ENCODE assay signal across 8 cellular contexts in the genomic region with DNA sequence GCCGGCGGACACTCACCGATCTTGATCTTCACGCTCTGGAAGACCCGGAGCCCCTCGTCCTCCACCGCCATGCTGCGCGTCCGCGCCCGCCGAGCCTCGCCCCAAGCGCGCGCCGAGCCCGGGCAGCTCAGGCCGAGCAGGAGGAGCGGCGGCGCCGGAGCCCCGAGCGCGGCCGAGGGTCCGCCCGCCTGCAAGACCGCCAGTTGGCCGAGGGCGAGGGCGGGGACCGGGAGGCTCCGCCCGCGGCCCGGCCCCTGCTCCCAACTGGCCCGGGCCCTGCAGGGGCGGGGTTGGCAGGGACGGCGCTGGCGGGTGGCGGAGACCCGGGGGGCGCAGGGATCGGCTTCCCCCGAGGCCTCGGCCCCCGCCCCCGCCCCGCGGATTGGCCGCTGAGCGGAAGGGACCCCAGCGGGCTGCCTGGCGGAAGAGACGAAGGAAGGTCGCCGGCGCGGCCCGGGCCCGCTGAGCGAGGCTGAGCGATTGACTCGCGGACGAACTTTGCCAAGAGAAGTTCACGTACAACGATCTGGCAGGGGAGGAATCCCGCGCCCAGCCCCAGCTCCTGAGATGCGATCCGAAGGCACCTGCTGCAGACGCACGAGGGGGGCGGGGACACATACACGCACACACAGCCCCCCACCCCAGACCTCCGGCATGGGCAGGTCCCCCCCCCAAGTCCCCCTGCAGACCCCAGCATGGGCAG. TPM values are rescaled to one million over a fixed set of nuclear protein-coding genes. Genes with fewer than 3 reads are reported as not detected.
DNase-seq lines count a peak whose midpoint lies in the region; ATAC-seq and TF ChIP-seq lines count a peak whose summit lies in the region.

A gene with protein sequence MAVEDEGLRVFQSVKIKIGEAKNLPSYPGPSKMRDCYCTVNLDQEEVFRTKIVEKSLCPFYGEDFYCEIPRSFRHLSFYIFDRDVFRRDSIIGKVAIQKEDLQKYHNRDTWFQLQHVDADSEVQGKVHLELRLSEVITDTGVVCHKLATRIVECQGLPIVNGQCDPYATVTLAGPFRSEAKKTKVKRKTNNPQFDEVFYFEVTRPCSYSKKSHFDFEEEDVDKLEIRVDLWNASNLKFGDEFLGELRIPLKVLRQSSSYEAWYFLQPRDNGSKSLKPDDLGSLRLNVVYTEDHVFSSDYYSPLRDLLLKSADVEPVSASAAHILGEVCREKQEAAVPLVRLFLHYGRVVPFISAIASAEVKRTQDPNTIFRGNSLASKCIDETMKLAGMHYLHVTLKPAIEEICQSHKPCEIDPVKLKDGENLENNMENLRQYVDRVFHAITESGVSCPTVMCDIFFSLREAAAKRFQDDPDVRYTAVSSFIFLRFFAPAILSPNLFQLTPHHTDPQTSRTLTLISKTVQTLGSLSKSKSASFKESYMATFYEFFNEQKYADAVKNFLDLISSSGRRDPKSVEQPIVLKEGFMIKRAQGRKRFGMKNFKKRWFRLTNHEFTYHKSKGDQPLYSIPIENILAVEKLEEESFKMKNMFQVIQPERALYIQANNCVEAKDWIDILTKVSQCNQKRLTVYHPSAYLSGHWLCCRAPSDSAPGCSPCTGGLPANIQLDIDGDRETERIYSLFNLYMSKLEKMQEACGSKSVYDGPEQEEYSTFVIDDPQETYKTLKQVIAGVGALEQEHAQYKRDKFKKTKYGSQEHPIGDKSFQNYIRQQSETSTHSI (minus strand): TSS at position 205 of the 703 bp plus-strand sequence. CDS start 134 bp downstream, at position 71.

- peaks cover 11% of the 10 kb centered on the region for H3K36me3 Mint-ChIP-seq in activated CD4-positive, alpha-beta memory T cell treated with anti-CD3 and anti-CD28 coated beads for 36 hours
- H3K36me3 Mint-ChIP-seq in stimulated activated memory B cell treated with anti-CD40 and anti-IgM and Interleukin-4, amounts not matched to agents 10 μg/mL and 1 μg/mL and 100 μg/mL, for 72 hours: no peaks in the 10 kb centered on the region

- DNase-seq in AG08395 (ENCODE audit: low spot score) (peak; percentile 94), NCI-H2227 (lab: John Stamatoyannopoulos, UW; ENCODE audit: unreplicated experiment) (peak; percentile 85), lower leg skin (ENCODE audit: low spot score in 2 of 2) (peak in 1 of 2 donors; percentile 91)
- peak; percentile 73 for DNase-seq in activated CD4-positive, alpha-beta memory T cell treated with anti-CD3 and anti-CD28 coated beads for 36 hours
- peak; percentile 46 to 63 (median 59) for DNase-seq in effector memory CD4-positive, alpha-beta T cell

- no peaks in the 10 kb centered on the region for H3K9me3 Mint-ChIP-seq in activated CD4-positive, alpha-beta memory T cell treated with anti-CD3 and anti-CD28 coated beads for 36 hours
- no peaks in the 10 kb centered on the region for H3K9me3 Mint-ChIP-seq in stimulated activated memory B cell treated with anti-CD40 and anti-IgM and Interleukin-4, amounts not matched to agents 10 μg/mL and 1 μg/mL and 100 μg/mL, for 72 hours

- H3K27ac ChIP-seq in effector memory CD4-positive, alpha-beta T cell (ENCODE audit: insufficient read depth, low read length, poor library complexity, severe bottlenecking): peak within 1 kb of the TSS; percentile 83

- H3K36me3 ChIP-seq in effector memory CD4-positive, alpha-beta T cell (ENCODE audit: control insufficient read depth, insufficient read depth, low read length): peaks cover 16% of the 10 kb centered on the region

- POLR2A ChIA-PET in activated CD4-positive, alpha-beta memory T cell treated with anti-CD3 and anti-CD28 coated beads for 36 hours (lab: Charles Lee): interaction anchor here (1.1 to 2.1 kb wide), 3 partner anchors 11 to 67 kb away, joined by 3 to 11 read pairs (median 3); no protein-coding TSS in a partner anchor

- ATAC-seq in GM18519 (IDR thresholded peaks at IDR 0.05; ENCODE audit: low FRiP score, unreplicated experiment) (peak; percentile 41), HG02973 (IDR thresholded peaks at IDR 0.05; ENCODE audit: unreplicated experiment) (peak; percentile 62)
- peak; percentile 79 for ATAC-seq in stimulated activated memory B cell treated with anti-CD40 and anti-IgM and Interleukin-4, amounts not matched to agents 10 μg/mL and 1 μg/mL and 100 μg/mL, for 72 hours

- H3K4me3 Mint-ChIP-seq in activated CD4-positive, alpha-beta memory T cell treated with anti-CD3 and anti-CD28 coated beads for 36 hours: peak within 1 kb of the TSS; percentile 97
- peak within 1 kb of the TSS; percentile 99 for H3K4me3 Mint-ChIP-seq in stimulated activated memory B cell treated with anti-CD40 and anti-IgM and Interleukin-4, amounts not matched to agents 10 μg/mL and 1 μg/mL and 100 μg/mL, for 72 hours

- peak within 1 kb of the TSS; percentile 99 for H3K4me3 ChIP-seq in effector memory CD4-positive, alpha-beta T cell (ENCODE audit: insufficient read depth, low read depth, low read length, poor library complexity, severe bottlenecking)
- H3K4me3 ChIP-seq in lower leg skin (ENCODE audit: low read depth, poor library complexity, severe bottlenecking): peak within 1 kb of the TSS; percentile 69

- no peaks in the 10 kb centered on the region for H3K27me3 ChIP-seq in effector memory CD4-positive, alpha-beta T cell (replicated peaks; ENCODE audit: control insufficient read depth, insufficient read depth, low read length, poor library complexity, severe bottlenecking)

- peaks cover 39% of the 10 kb centered on the region for H3K4me1 Mint-ChIP-seq in activated CD4-positive, alpha-beta memory T cell treated with anti-CD3 and anti-CD28 coated beads for 36 hours (ENCODE audit: low read depth)
- peaks cover 59% of the 10 kb centered on the region for H3K4me1 Mint-ChIP-seq in stimulated activated memory B cell treated with anti-CD40 and anti-IgM and Interleukin-4, amounts not matched to agents 10 μg/mL and 1 μg/mL and 100 μg/mL, for 72 hours

- TF ChIP-seq POLR2A in lower leg skin (IDR thresholded peaks at IDR 0.05): no peak

- no peaks in the 10 kb centered on the region for H3K27me3 Mint-ChIP-seq in activated CD4-positive, alpha-beta memory T cell treated with anti-CD3 and anti-CD28 coated beads for 36 hours
- H3K27me3 Mint-ChIP-seq in stimulated activated memory B cell treated with anti-CD40 and anti-IgM and Interleukin-4, amounts not matched to agents 10 μg/mL and 1 μg/mL and 100 μg/mL, for 72 hours: no peaks in the 10 kb centered on the region

- H3K9me3 ChIP-seq in effector memory CD4-positive, alpha-beta T cell (ENCODE audit: control insufficient read depth, low read length): no peaks in the 10 kb centered on the region

- CTCF ChIA-PET in activated CD4-positive, alpha-beta memory T cell treated with anti-CD3 and anti-CD28 coated beads for 36 hours (lab: Charles Lee): interaction anchor here (1.0 kb wide), 1 partner anchor 16 kb away, joined by 3 read pairs; no protein-coding TSS in a partner anchor

- no peak for TF ChIP-seq CTCF in lower leg skin (IDR thresholded peaks at IDR 0.05)

- WGBS in lower leg skin, 2 donors: 1% methylated on average over 38 of the region's 81 CpGs; no CpG with 5 or more reads in 1 of the 2 donors

- H3K4me1 ChIP-seq in effector memory CD4-positive, alpha-beta T cell (ENCODE audit: control insufficient read depth, insufficient read depth, low read length, poor library complexity, severe bottlenecking): peaks cover 41% of the 10 kb centered on the region

- H3K27ac Mint-ChIP-seq in activated CD4-positive, alpha-beta memory T cell treated with anti-CD3 and anti-CD28 coated beads for 36 hours: peak within 1 kb of the TSS; percentile 93
- peak within 1 kb of the TSS; percentile 94 for H3K27ac Mint-ChIP-seq in stimulated activated memory B cell treated with anti-CD40 and anti-IgM and Interleukin-4, amounts not matched to agents 10 μg/mL and 1 μg/mL and 100 μg/mL, for 72 hours

- intact Hi-C loops in activated CD4-positive, alpha-beta memory T cell treated with anti-CD3 and anti-CD28 coated beads for 36 hours (cut with micrococcal nuclease): no loop called here
- intact Hi-C loops in lower leg skin (cut with DNase I; ENCODE audit: low total_unique reads): no loop called here

RNA-seq across cellular contexts. Expression of the gene that starts here (rescaled TPM):
- 10 to 100 TPM; 45.9 to 49.3 TPM for total RNA-seq in activated CD4-positive, alpha-beta memory T cell treated with anti-CD3 and anti-CD28 coated beads for 36 hours
- total RNA-seq in lower leg skin: 10 to 100 TPM; 12.9 to 30.5 (median 24.2) TPM
